In the genomic region with DNA sequence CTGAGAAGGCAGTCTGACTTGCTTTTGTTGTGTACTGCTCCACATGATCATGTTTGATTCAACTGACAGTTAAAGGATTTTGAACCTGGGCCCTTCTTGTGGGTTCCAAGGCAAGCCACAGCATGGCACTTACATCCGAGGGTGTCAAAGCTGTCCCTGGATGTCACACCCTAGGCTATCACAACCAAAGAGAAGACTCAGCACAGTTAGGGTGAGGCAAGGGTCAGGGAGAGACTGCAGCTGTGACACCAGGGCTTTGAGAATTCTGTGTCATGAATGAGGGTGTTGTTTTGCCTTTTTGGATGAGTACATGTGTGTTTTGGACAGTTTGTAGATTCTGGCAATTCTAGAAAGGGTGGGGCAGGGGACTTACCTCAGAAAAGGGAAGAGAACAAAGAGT, we compare ENCODE assay signal across 12 cellular contexts. TPM values are rescaled to one million over a fixed set of nuclear protein-coding genes. Genes with fewer than 3 reads are reported as not detected.
A peak's percentile ranks its signal among the peaks of the same experiment; 100 is the strongest.
DNase-seq lines count a peak whose midpoint lies in the region; ATAC-seq and TF ChIP-seq lines count a peak whose summit lies in the region.
"Had no signal": no experiment of that assay in that cellular context is flagged by ENCODE, and none has a peak within 500 bp of the region (broad histone marks: within the 10 kb centered on the region; RNA-seq: fewer than 3 reads in every experiment).

No MANE protein-coding gene starts in this region.

- POLR2A ChIA-PET in activated CD4-positive, alpha-beta T cell treated with anti-CD3 and anti-CD28 coated beads, Interleukin-2, amount 10 ng/mL, durations not matched to agents 7 days and 5 days (lab: Charles Lee) = no interaction called here

- no peak for TF ChIP-seq CTCF in adrenal gland (IDR thresholded peaks at IDR 0.05)

- H3K27ac ChIP-seq in adrenal gland = no peak overlapping the region
- H3K27ac ChIP-seq: KMS-11 had no signal

- H3K36me3 ChIP-seq in adrenal gland (replicated peaks in 1 of 2) = no peaks in the 10 kb centered on the region

- H3K9me3 Mint-ChIP-seq in activated CD4-positive, alpha-beta T cell treated with anti-CD3 and anti-CD28 coated beads, Interleukin-2, amount 10 ng/mL, durations not matched to agents 7 days and 5 days = peaks cover 9% of the 10 kb centered on the region
- no peaks in the 10 kb centered on the region for H3K9me3 Mint-ChIP-seq in central memory CD8-positive, alpha-beta T cell

- peaks cover under 1% of the 10 kb centered on the region for H3K27me3 Mint-ChIP-seq in activated CD4-positive, alpha-beta T cell treated with anti-CD3 and anti-CD28 coated beads, Interleukin-2, amount 10 ng/mL, durations not matched to agents 7 days and 5 days
- H3K27me3 Mint-ChIP-seq in central memory CD8-positive, alpha-beta T cell = no peaks in the 10 kb centered on the region

- peak; percentile 88 for ATAC-seq in central memory CD8-positive, alpha-beta T cell (replicated peaks; ENCODE audit: extremely low read depth, poor library complexity, severe bottlenecking)
- ATAC-seq in sciatic nerve (peak; percentile 93), HG02852 (IDR thresholded peaks at IDR 0.05; ENCODE audit: unreplicated experiment) (no peak)

- H3K9me3 ChIP-seq in adrenal gland (replicated peaks in 1 of 3) = no peaks in the 10 kb centered on the region

- WGBS in adrenal gland, 4 donors = 40 to 71% (median 58%) methylated on average over 1 of the region's 1 CpG

- H3K4me3 Mint-ChIP-seq in activated CD4-positive, alpha-beta T cell treated with anti-CD3 and anti-CD28 coated beads, Interleukin-2, amount 10 ng/mL, durations not matched to agents 7 days and 5 days = peak overlapping the region; percentile 26
- H3K4me3 Mint-ChIP-seq in central memory CD8-positive, alpha-beta T cell = no peak overlapping the region

- H3K4me1 ChIP-seq in adrenal gland (replicated peaks in 1 of 2) = no peaks in the 10 kb centered on the region

- intact Hi-C loops in sciatic nerve (cut with DNase I) (no loop called here), adrenal gland (cut with DNase I) (no loop called here)

- DNase-seq in activated CD4-positive, alpha-beta T cell treated with anti-CD3 and anti-CD28 coated beads, Interleukin-2, amount 10 ng/mL, durations not matched to agents 7 days and 5 days = peak; percentile 71
- no peak for DNase-seq in activated CD4-positive, alpha-beta T cell treated with anti-CD3 and anti-CD28 coated beads, Interleukin-2, amount 50 U/mL, for 1 hour
- DNase-seq in central memory CD8-positive, alpha-beta T cell (ENCODE audit: low spot score in 2 of 2) = peak in 1 of 2 donors; percentile 22
- DNase-seq in sciatic nerve (ENCODE audit: low spot score) (no peak), adrenal gland (no peak), cortex of kidney (lab: John Stamatoyannopoulos, UW) (no peak)
- DNase-seq: DMS79 treated with DMSO at 0.1 percent for 48 hours, NCI-H2029 treated with DMSO at 0.1 percent for 48 hours, right cardiac atrium had no signal

- TF ChIP-seq POLR2A in Raji (IDR thresholded peaks at IDR 0.05; ENCODE audit: insufficient read depth, low read depth, low read length) (0 out of 2 replicates have a peak, but pooled peaks have one; percentile 7), adrenal gland (IDR thresholded peaks at IDR 0.05) (no peak)

- peaks cover 60% of the 10 kb centered on the region for H3K4me1 Mint-ChIP-seq in activated CD4-positive, alpha-beta T cell treated with anti-CD3 and anti-CD28 coated beads, Interleukin-2, amount 10 ng/mL, durations not matched to agents 7 days and 5 days
- peaks cover 12% of the 10 kb centered on the region for H3K4me1 Mint-ChIP-seq in central memory CD8-positive, alpha-beta T cell

- CTCF ChIA-PET in activated CD4-positive, alpha-beta T cell treated with anti-CD3 and anti-CD28 coated beads, Interleukin-2, amount 10 ng/mL, durations not matched to agents 7 days and 5 days (lab: Charles Lee) = interaction anchor here (1.1 kb wide), 1 partner anchor 19 kb away, joined by 4 read pairs; no protein-coding TSS in a partner anchor

- no peaks in the 10 kb centered on the region for H3K27me3 ChIP-seq in adrenal gland

- H3K36me3 Mint-ChIP-seq in activated CD4-positive, alpha-beta T cell treated with anti-CD3 and anti-CD28 coated beads, Interleukin-2, amount 10 ng/mL, durations not matched to agents 7 days and 5 days (ENCODE audit: low read depth) = peaks cover 10% of the 10 kb centered on the region
- H3K36me3 Mint-ChIP-seq in central memory CD8-positive, alpha-beta T cell (ENCODE audit: insufficient read depth) = no peaks in the 10 kb centered on the region

- H3K27ac Mint-ChIP-seq in activated CD4-positive, alpha-beta T cell treated with anti-CD3 and anti-CD28 coated beads, Interleukin-2, amount 10 ng/mL, durations not matched to agents 7 days and 5 days = peak overlapping the region; percentile 84
- H3K27ac Mint-ChIP-seq in central memory CD8-positive, alpha-beta T cell (ENCODE audit: low read depth) = no peak overlapping the region

- no peak overlapping the region for H3K4me3 ChIP-seq in adrenal gland

RNA-seq across cellular contexts. Expression of a gene that starts 37.8 kb away (rescaled TPM):
- total RNA-seq in activated CD4-positive, alpha-beta T cell treated with anti-CD3 and anti-CD28 coated beads, Interleukin-2, amount 10 ng/mL, durations not matched to agents 7 days and 5 days = 10 to 100 TPM; 16.6 to 18.5 TPM
- total RNA-seq in sciatic nerve (26.3 TPM), adrenal gland (10 to 100 TPM in 6 of 8 donors, 1 to 10 TPM in 2; 4.1 to 19.1 (median 14.6) TPM)
- 10 to 100 TPM; 10.6 to 28.3 (median 18.3) TPM for polyA plus RNA-seq in adrenal gland
